In genomic region chr2:216069028-216069427, GRCh38 we compare ENCODE assay signal across 34 cellular contexts. TPM values are rescaled to one million over a fixed set of nuclear protein-coding genes. Genes with fewer than 3 reads are reported as not detected.
"Had no signal": no experiment of that assay in that cellular context is flagged by ENCODE, and none has a peak within 500 bp of the region (broad histone marks: within the 10 kb centered on the region; RNA-seq: fewer than 3 reads in every experiment).

No MANE protein-coding gene starts in this region.

- ATAC-seq: activated CD4-positive, alpha-beta T cell treated with anti-CD3 and anti-CD28 coated beads for 36 hours; activated CD4-positive, CD25-positive, alpha-beta regulatory T cell treated with anti-CD3 and anti-CD28 coated beads, Interleukin-2, amount 50 U/mL, for 24 hours; activated CD8-positive, alpha-beta memory T cell treated with anti-CD3 and anti-CD28 coated beads, Interleukin-2, amount 10 ng/mL, durations not matched to agents 7 days and 5 days; activated CD8-positive, alpha-beta T cell treated with anti-CD3 and anti-CD28 coated beads, Interleukin-2, amount 10 ng/mL, durations not matched to agents 7 days and 5 days; activated naive CD8-positive, alpha-beta T cell treated with anti-CD3 and anti-CD28 coated beads, Interleukin-2, amount 50 U/mL, for 24 hours had no signal

- H3K27me3 ChIP-seq: ascending aorta, cardiac muscle cell had no signal

- H3K4me1 Mint-ChIP-seq: brain had no signal

- H3K27ac Mint-ChIP-seq: activated CD4-positive, alpha-beta memory T cell treated with anti-CD3 and anti-CD28 coated beads, Interleukin-2, amount 10 ng/mL, durations not matched to agents 7 days and 5 days; activated CD4-positive, alpha-beta T cell treated with anti-CD3 and anti-CD28 coated beads for 36 hours; activated CD4-positive, alpha-beta T cell treated with anti-CD3 and anti-CD28 coated beads, Interleukin-2, amount 10 ng/mL, durations not matched to agents 7 days and 5 days; activated CD8-positive, alpha-beta T cell treated with anti-CD3 and anti-CD28 coated beads, Interleukin-2, amount 10 ng/mL, durations not matched to agents 7 days and 5 days; activated naive CD4-positive, alpha-beta T cell treated with anti-CD3 and anti-CD28 coated beads for 36 hours; activated naive CD8-positive, alpha-beta T cell; activated naive CD8-positive, alpha-beta T cell treated with anti-CD3 and anti-CD28 coated beads, Interleukin-2, amount 10 ng/mL, durations not matched to agents 7 days and 5 days; activated naive CD8-positive, alpha-beta T cell treated with anti-CD3 and anti-CD28 coated beads, Interleukin-2, amount 50 U/mL, for 24 hours; activated T-cell treated with anti-CD3 and anti-CD28 coated beads, Interleukin-2, amount 50 U/mL, for 24 hours; activated T-helper 2 cell treated with anti-CD3 and anti-CD28 coated beads, Interferon-gamma antibody, Interleukin-2, Interleukin-4, amounts not matched to agents 10 μg/mL and 5 μg/mL and 100 μg/mL, durations not matched to agents 14 hours and 24 hours and 36 hours; brain; T-helper 2 cell treated with Interferon-gamma antibody and Interleukin-4, amounts not matched to agents 5 μg/mL and 100 μg/mL, for 36 hours had no signal

- H3K27ac ChIP-seq: ascending aorta, cardiac muscle cell, VCaP had no signal

- H3K27me3 Mint-ChIP-seq: activated CD4-positive, alpha-beta memory T cell treated with anti-CD3 and anti-CD28 coated beads, Interleukin-2, amount 10 ng/mL, durations not matched to agents 7 days and 5 days; activated CD4-positive, alpha-beta T cell treated with anti-CD3 and anti-CD28 coated beads for 36 hours; activated CD4-positive, alpha-beta T cell treated with anti-CD3 and anti-CD28 coated beads, Interleukin-2, amount 10 ng/mL, durations not matched to agents 7 days and 5 days; activated CD8-positive, alpha-beta memory T cell treated with anti-CD3 and anti-CD28 coated beads, Interleukin-2, amount 10 ng/mL, durations not matched to agents 7 days and 5 days; activated naive CD8-positive, alpha-beta T cell; activated naive CD8-positive, alpha-beta T cell treated with anti-CD3 and anti-CD28 coated beads, Interleukin-2, amount 10 ng/mL, durations not matched to agents 7 days and 5 days; activated naive CD8-positive, alpha-beta T cell treated with anti-CD3 and anti-CD28 coated beads, Interleukin-2, amount 50 U/mL, for 24 hours; activated T-cell treated with anti-CD3 and anti-CD28 coated beads, Interleukin-2, amount 50 U/mL, for 24 hours; brain; central memory CD8-positive, alpha-beta T cell had no signal

- H3K9me3 ChIP-seq: ascending aorta had no signal

- H3K4me3 Mint-ChIP-seq: activated CD4-positive, alpha-beta memory T cell treated with anti-CD3 and anti-CD28 coated beads, Interleukin-2, amount 10 ng/mL, durations not matched to agents 7 days and 5 days; activated CD4-positive, alpha-beta T cell treated with anti-CD3 and anti-CD28 coated beads for 36 hours; activated CD4-positive, alpha-beta T cell treated with anti-CD3 and anti-CD28 coated beads, Interleukin-2, amount 10 ng/mL, durations not matched to agents 7 days and 5 days; activated CD8-positive, alpha-beta memory T cell treated with anti-CD3 and anti-CD28 coated beads, Interleukin-2, amount 10 ng/mL, durations not matched to agents 7 days and 5 days; activated CD8-positive, alpha-beta T cell treated with anti-CD3 and anti-CD28 coated beads, Interleukin-2, amount 10 ng/mL, durations not matched to agents 7 days and 5 days; activated naive CD4-positive, alpha-beta T cell treated with anti-CD3 and anti-CD28 coated beads for 36 hours; activated naive CD8-positive, alpha-beta T cell; activated naive CD8-positive, alpha-beta T cell treated with anti-CD3 and anti-CD28 coated beads, Interleukin-2, amount 10 ng/mL, durations not matched to agents 7 days and 5 days; activated naive CD8-positive, alpha-beta T cell treated with anti-CD3 and anti-CD28 coated beads, Interleukin-2, amount 50 U/mL, for 24 hours; activated T-cell treated with anti-CD3 and anti-CD28 coated beads, Interleukin-2, amount 50 U/mL, for 24 hours; brain; central memory CD8-positive, alpha-beta T cell; T-helper 2 cell treated with Interferon-gamma antibody and Interleukin-4, amounts not matched to agents 5 μg/mL and 100 μg/mL, for 36 hours had no signal

- H3K9me3 Mint-ChIP-seq: activated CD4-positive, alpha-beta memory T cell treated with anti-CD3 and anti-CD28 coated beads, Interleukin-2, amount 10 ng/mL, durations not matched to agents 7 days and 5 days; activated CD4-positive, alpha-beta T cell treated with anti-CD3 and anti-CD28 coated beads, Interleukin-2, amount 10 ng/mL, durations not matched to agents 7 days and 5 days; activated naive CD4-positive, alpha-beta T cell treated with anti-CD3 and anti-CD28 coated beads for 36 hours; activated naive CD8-positive, alpha-beta T cell treated with anti-CD3 and anti-CD28 coated beads, Interleukin-2, amount 10 ng/mL, durations not matched to agents 7 days and 5 days; activated naive CD8-positive, alpha-beta T cell treated with anti-CD3 and anti-CD28 coated beads, Interleukin-2, amount 50 U/mL, for 24 hours; activated T-cell treated with anti-CD3 and anti-CD28 coated beads, Interleukin-2, amount 50 U/mL, for 24 hours; activated T-helper 2 cell treated with anti-CD3 and anti-CD28 coated beads, Interferon-gamma antibody, Interleukin-2, Interleukin-4, amounts not matched to agents 10 μg/mL and 5 μg/mL and 100 μg/mL, durations not matched to agents 14 hours and 24 hours and 36 hours; brain; central memory CD8-positive, alpha-beta T cell; T-helper 2 cell treated with Interferon-gamma antibody and Interleukin-4, amounts not matched to agents 5 μg/mL and 100 μg/mL, for 36 hours had no signal

- DNase-seq: activated CD4-positive, alpha-beta memory T cell treated with anti-CD3 and anti-CD28 coated beads, Interleukin-2, amount 10 ng/mL, durations not matched to agents 7 days and 5 days; activated CD4-positive, alpha-beta T cell treated with anti-CD3 and anti-CD28 coated beads for 1 hour; activated CD4-positive, alpha-beta T cell treated with anti-CD3 and anti-CD28 coated beads for 36 hours; activated CD4-positive, alpha-beta T cell treated with anti-CD3 and anti-CD28 coated beads for 48 hours; activated CD4-positive, alpha-beta T cell treated with anti-CD3 and anti-CD28 coated beads, Interleukin-2, amount 10 ng/mL, durations not matched to agents 7 days and 5 days; activated CD4-positive, alpha-beta T cell treated with anti-CD3 and anti-CD28 coated beads, Interleukin-2, amount 50 U/mL, for 48 hours; activated CD4-positive, CD25-positive, alpha-beta regulatory T cell; activated CD8-positive, alpha-beta memory T cell treated with anti-CD3 and anti-CD28 coated beads for 24 hours; activated CD8-positive, alpha-beta memory T cell treated with anti-CD3 and anti-CD28 coated beads, Interleukin-2, amount 10 ng/mL, durations not matched to agents 7 days and 5 days; activated CD8-positive, alpha-beta memory T cell treated with anti-CD3 and anti-CD28 coated beads, Interleukin-2, amount 50 U/mL, for 48 hours; activated CD8-positive, alpha-beta T cell treated with anti-CD3 and anti-CD28 coated beads, Interleukin-2, amount 10 ng/mL, durations not matched to agents 7 days and 5 days; activated effector memory CD4-positive, alpha-beta T cell treated with Interleukin-2 at 50 U/mL for 16 hours; activated gamma-delta T cell; activated naive CD4-positive, alpha-beta T cell treated with anti-CD3 and anti-CD28 coated beads for 36 hours; activated naive CD4-positive, alpha-beta T cell treated with anti-CD3 and anti-CD28 coated beads, Interleukin-2, amount 50 U/mL, for 16 hours; activated naive CD8-positive, alpha-beta T cell treated with anti-CD3 and anti-CD28 coated beads, Interleukin-2, amount 10 ng/mL, durations not matched to agents 7 days and 5 days; activated naive CD8-positive, alpha-beta T cell treated with anti-CD3 and anti-CD28 coated beads, Interleukin-2, amount 50 U/mL, for 24 hours; activated T-cell treated with anti-CD3 and anti-CD28 coated beads, Interleukin-2, amount 50 U/mL, for 24 hours; activated T-cell treated with anti-CD3 and anti-CD28 coated beads, Interleukin-2, amount 50 U/mL, for 48 hours; amygdala; anterior cingulate cortex; caudate nucleus; cerebellar nuclear complex; T-helper 2 cell; T-helper 9 cell had no signal

- H3K4me3 ChIP-seq: ascending aorta, cardiac muscle cell had no signal

- H3K36me3 ChIP-seq: cardiac muscle cell had no signal

- H3K4me1 ChIP-seq: ascending aorta had no signal

RNA-seq across cellular contexts. Expression of gene MREG, which starts 55.7 kb away (rescaled TPM):
- total RNA-seq: ascending aorta had no signal
